Comparison of ENCODE assay signal across 22 cellular contexts in genomic region chr2:233379034-233379433, GRCh38. TPM values are rescaled to one million over a fixed set of nuclear protein-coding genes. Genes with fewer than 3 reads are reported as not detected.
DNase-seq lines count a peak whose midpoint lies in the region; ATAC-seq and TF ChIP-seq lines count a peak whose summit lies in the region.
"Had no signal": no experiment of that assay in that cellular context is flagged by ENCODE, and none has a peak within 500 bp of the region (broad histone marks: within the 10 kb centered on the region; RNA-seq: fewer than 3 reads in every experiment).

No MANE protein-coding gene starts in this region.

- H3K79me2 ChIP-seq in DOHH2 (ENCODE audit: control insufficient read depth, low read length): peaks cover 74% of the 10 kb centered on the region

- H3K4me2 ChIP-seq in DOHH2 (ENCODE audit: low read length): peak overlapping the region; percentile 64

- DNase-seq in T-helper 2 cell treated with Interferon-gamma antibody and Interleukin-4, amounts not matched to agents 5 μg/mL and 100 μg/mL, for 36 hours (ENCODE audit: low spot score): no peak
- no peak for DNase-seq in T-helper 2 cell
- no peak for DNase-seq in activated naive CD8-positive, alpha-beta T cell treated with anti-CD3 and anti-CD28 coated beads, Interleukin-2, amount 10 ng/mL, durations not matched to agents 7 days and 5 days
- DNase-seq in nephron progenitor cell: no peak
- DNase-seq in NCI-H526 treated with DMSO at 0.1 percent for 48 hours (lab: John Stamatoyannopoulos, UW): no peak
- DNase-seq in dermis blood vessel endothelial cell: no peak
- DNase-seq: aorta, cortex of kidney, DND-41, kidney, NCI-H1092 treated with DMSO at 0.1 percent for 48 hours, NCI-H1930, NCI-H774, nucleus accumbens, T1000 had no signal

- no peaks in the 10 kb centered on the region for H3K9me3 ChIP-seq in DOHH2 (ENCODE audit: control insufficient read depth, insufficient read depth, low read length)

- H3K4me3 Mint-ChIP-seq in T-helper 2 cell treated with Interferon-gamma antibody and Interleukin-4, amounts not matched to agents 5 μg/mL and 100 μg/mL, for 36 hours: no peak overlapping the region
- no peak overlapping the region for H3K4me3 Mint-ChIP-seq in activated naive CD8-positive, alpha-beta T cell treated with anti-CD3 and anti-CD28 coated beads, Interleukin-2, amount 10 ng/mL, durations not matched to agents 7 days and 5 days
- no peak overlapping the region for H3K4me3 Mint-ChIP-seq in nephron progenitor cell

- peaks cover 9% of the 10 kb centered on the region; the same call in 1 of the 2 replicates for H4K20me1 ChIP-seq in DOHH2 (ENCODE audit: control insufficient read depth, insufficient read depth, low read depth, low read length)

- H3K36me3 ChIP-seq in DOHH2 (ENCODE audit: control insufficient read depth, low read length): peaks cover 16% of the 10 kb centered on the region
- H3K36me3 ChIP-seq: cardiac muscle cell had no signal

- H3K4me3 ChIP-seq in DOHH2 (ENCODE audit: low read length): peak overlapping the region; percentile 17; the same call in 1 of the 2 replicates
- H3K4me3 ChIP-seq: cardiac muscle cell had no signal

- no peaks in the 10 kb centered on the region for H3K9me3 Mint-ChIP-seq in T-helper 2 cell treated with Interferon-gamma antibody and Interleukin-4, amounts not matched to agents 5 μg/mL and 100 μg/mL, for 36 hours
- H3K9me3 Mint-ChIP-seq in activated naive CD8-positive, alpha-beta T cell treated with anti-CD3 and anti-CD28 coated beads, Interleukin-2, amount 10 ng/mL, durations not matched to agents 7 days and 5 days: no peaks in the 10 kb centered on the region
- no peaks in the 10 kb centered on the region for H3K9me3 Mint-ChIP-seq in nephron progenitor cell

- H3K4me1 Mint-ChIP-seq in T-helper 2 cell treated with Interferon-gamma antibody and Interleukin-4, amounts not matched to agents 5 μg/mL and 100 μg/mL, for 36 hours (ENCODE audit: low read depth): peaks cover 29% of the 10 kb centered on the region
- peaks cover 34% of the 10 kb centered on the region for H3K4me1 Mint-ChIP-seq in activated naive CD8-positive, alpha-beta T cell treated with anti-CD3 and anti-CD28 coated beads, Interleukin-2, amount 10 ng/mL, durations not matched to agents 7 days and 5 days
- peaks cover 35% of the 10 kb centered on the region for H3K4me1 Mint-ChIP-seq in nephron progenitor cell

- no peak for ATAC-seq in activated naive CD8-positive, alpha-beta T cell treated with anti-CD3 and anti-CD28 coated beads, Interleukin-2, amount 10 ng/mL, durations not matched to agents 7 days and 5 days (ENCODE audit: low read depth)
- no peak for ATAC-seq in HG02885 (IDR thresholded peaks at IDR 0.05; ENCODE audit: poor library complexity, unreplicated experiment)
- ATAC-seq: HepG2, SK-N-SH treated with all-trans-retinoic acid at 6 μM for 48 hours had no signal

- H3K27me3 ChIP-seq in DOHH2 (ENCODE audit: control insufficient read depth, low read length): no peaks in the 10 kb centered on the region
- H3K27me3 ChIP-seq: cardiac muscle cell had no signal

- peaks cover 82% of the 10 kb centered on the region for H3K4me1 ChIP-seq in DOHH2 (ENCODE audit: control insufficient read depth, low read length)

- POLR2A ChIA-PET in activated naive CD8-positive, alpha-beta T cell treated with anti-CD3 and anti-CD28 coated beads, Interleukin-2, amount 10 ng/mL, durations not matched to agents 7 days and 5 days (lab: Charles Lee): no interaction called here

- TF ChIP-seq CTCF in DOHH2 (IDR thresholded peaks at IDR 0.05; ENCODE audit: low read depth, low read length, poor library complexity, severe bottlenecking): no peak
- TF ChIP-seq CTCF in nephron progenitor cell (IDR thresholded peaks at IDR 0.05): no peak

- H3K36me3 Mint-ChIP-seq in T-helper 2 cell treated with Interferon-gamma antibody and Interleukin-4, amounts not matched to agents 5 μg/mL and 100 μg/mL, for 36 hours (ENCODE audit: low read depth): peaks cover 19% of the 10 kb centered on the region
- peaks cover 34% of the 10 kb centered on the region for H3K36me3 Mint-ChIP-seq in activated naive CD8-positive, alpha-beta T cell treated with anti-CD3 and anti-CD28 coated beads, Interleukin-2, amount 10 ng/mL, durations not matched to agents 7 days and 5 days
- H3K36me3 Mint-ChIP-seq in nephron progenitor cell (ENCODE audit: low read depth): peaks cover 43% of the 10 kb centered on the region

- H3K27ac Mint-ChIP-seq in T-helper 2 cell treated with Interferon-gamma antibody and Interleukin-4, amounts not matched to agents 5 μg/mL and 100 μg/mL, for 36 hours: peak overlapping the region; percentile 11
- H3K27ac Mint-ChIP-seq in activated naive CD8-positive, alpha-beta T cell treated with anti-CD3 and anti-CD28 coated beads, Interleukin-2, amount 10 ng/mL, durations not matched to agents 7 days and 5 days: peak overlapping the region; percentile 7
- peak overlapping the region; percentile 80 for H3K27ac Mint-ChIP-seq in nephron progenitor cell

- no peaks in the 10 kb centered on the region for H3K27me3 Mint-ChIP-seq in T-helper 2 cell treated with Interferon-gamma antibody and Interleukin-4, amounts not matched to agents 5 μg/mL and 100 μg/mL, for 36 hours (ENCODE audit: low read depth)
- no peaks in the 10 kb centered on the region for H3K27me3 Mint-ChIP-seq in activated naive CD8-positive, alpha-beta T cell treated with anti-CD3 and anti-CD28 coated beads, Interleukin-2, amount 10 ng/mL, durations not matched to agents 7 days and 5 days
- H3K27me3 Mint-ChIP-seq in nephron progenitor cell (ENCODE audit: low read depth, poor library complexity): peaks cover 2% of the 10 kb centered on the region

- H3K9me2 ChIP-seq in DOHH2 (replicated peaks; ENCODE audit: control insufficient read depth, low read length): no peaks in the 10 kb centered on the region

- peaks cover 4% of the 10 kb centered on the region for H3F3A ChIP-seq in DOHH2 (ENCODE audit: control insufficient read depth, insufficient read depth)

- H3K27ac ChIP-seq in DOHH2 (ENCODE audit: low read depth, low read length): peak overlapping the region; percentile 73
- H3K27ac ChIP-seq: 22Rv1, cardiac muscle cell, HL-60 had no signal

RNA-seq across cellular contexts. Expression of gene DGKD, which starts 24.7 kb away (rescaled TPM):
- 100 to 1,000 TPM; 114 to 132 TPM for total RNA-seq in activated naive CD8-positive, alpha-beta T cell treated with anti-CD3 and anti-CD28 coated beads, Interleukin-2, amount 10 ng/mL, durations not matched to agents 7 days and 5 days
- total RNA-seq in dermis blood vessel endothelial cell: 12.2 and 12.3 TPM in 2 replicates

Comparison
In these comparisons a context has a peak if more than half of its experiments do, and no peak if none do; other contexts are left out.
1. H3K27ac Mint-ChIP-seq: peak in every context shown above with its lines; median percentile 80 in nephron progenitor cell; 11 in T-helper 2 cell treated with Interferon-gamma antibody and Interleukin-4, amounts not matched to agents 5 μg/mL and 100 μg/mL, for 36 hours; 7 in activated naive CD8-positive, alpha-beta T cell treated with anti-CD3 and anti-CD28 coated beads, Interleukin-2, amount 10 ng/mL, durations not matched to agents 7 days and 5 days.